13 cellular contexts compared by ENCODE assay signal in genomic region chr17:55722016-55722706, GRCh38. TPM values are rescaled to one million over a fixed set of nuclear protein-coding genes. Genes with fewer than 3 reads are reported as not detected.
DNase-seq lines count a peak whose midpoint lies in the region; ATAC-seq, FAIRE-seq and TF ChIP-seq lines count a peak whose summit lies in the region.
"Had no signal": no experiment of that assay in that cellular context is flagged by ENCODE, and none has a peak within 500 bp of the region (broad histone marks: within the 10 kb centered on the region; RNA-seq: fewer than 3 reads in every experiment).

No MANE protein-coding gene starts in this region.

- H3K4me3 Mint-ChIP-seq in GM23338 = peak overlapping the region; percentile 60; the same call in 1 of the 3 replicates
- H3K4me3 Mint-ChIP-seq: activated T-cell treated with anti-CD3 and anti-CD28 coated beads, Interleukin-2, amount 50 U/mL, for 24 hours had no signal

- ATAC-seq in GM23338 (no peak), HG02884 (IDR thresholded peaks at IDR 0.05; ENCODE audit: unreplicated experiment) (no peak)

- no peaks in the 10 kb centered on the region for H4K20me1 ChIP-seq in GM23338 (replicated peaks; ENCODE audit: insufficient read depth)

- intact Hi-C loops in kidney (cut with DNase I) = no loop called here

- H3K27ac ChIP-seq in GM23338 (ENCODE audit: low read depth) (no peak overlapping the region), kidney (ENCODE audit: low read depth in 2 of 2, low read length in 2 of 2) (no peak overlapping the region)

- H3K4me2 ChIP-seq in GM23338 (peak overlapping the region; percentile 62; the same call in 1 of the 2 replicates), skeletal muscle satellite cell (ENCODE audit: low read length) (peak overlapping the region; percentile 86)

- peaks cover 3% of the 10 kb centered on the region for H3K27me3 Mint-ChIP-seq in GM23338 (ENCODE audit: insufficient read depth, low read depth, poor library complexity)

- no peaks in the 10 kb centered on the region for H3K36me3 Mint-ChIP-seq in GM23338 (ENCODE audit: low read depth)

- FAIRE-seq in kidney (lab: Jason Lieb, UNC) = no peak
- FAIRE-seq: H54 had no signal

- no peaks in the 10 kb centered on the region for H3K79me2 ChIP-seq in GM23338 (replicated peaks; ENCODE audit: insufficient read depth)

- no peaks in the 10 kb centered on the region for H3K9me3 Mint-ChIP-seq in GM23338
- H3K9me3 Mint-ChIP-seq: activated T-cell treated with anti-CD3 and anti-CD28 coated beads, Interleukin-2, amount 50 U/mL, for 24 hours had no signal

- H3K9ac ChIP-seq in kidney (ENCODE audit: low read length in 2 of 2) (no peak overlapping the region), skeletal muscle satellite cell (ENCODE audit: low read depth, low read length) (peak overlapping the region; percentile 34)

- TF ChIP-seq CTCF in GM23338 (conservative IDR thresholded peaks at IDR 0.05; ENCODE audit: low read depth in 2 of 2) (no peak), cardiac fibroblast (IDR thresholded peaks at IDR 0.05; ENCODE audit: low read depth, low read length) (no peak), kidney (IDR thresholded peaks at IDR 0.05; ENCODE audit: borderline replicate concordance, extremely low read depth, insufficient read depth) (no peak)

- no peaks in the 10 kb centered on the region for H3K36me3 ChIP-seq in GM23338 (ENCODE audit: insufficient read depth)
- H3K36me3 ChIP-seq in kidney (ENCODE audit: control insufficient read depth in 1 of 2, insufficient read depth in 2 of 2, low read length in 2 of 2) = no peaks in the 10 kb centered on the region
- H3K36me3 ChIP-seq in skeletal muscle satellite cell (ENCODE audit: insufficient read depth, low read length) = no peaks in the 10 kb centered on the region

- no peaks in the 10 kb centered on the region for H3K9me2 ChIP-seq in GM23338 (ENCODE audit: insufficient read depth)

- no peak overlapping the region for H3K27ac Mint-ChIP-seq in GM23338
- H3K27ac Mint-ChIP-seq: activated T-cell treated with anti-CD3 and anti-CD28 coated beads, Interleukin-2, amount 50 U/mL, for 24 hours had no signal

- DNase-seq in GM23338 (ENCODE audit: low spot score) = no peak
- peak in 1 of 2 donors; percentile 39 for DNase-seq in cardiac fibroblast (ENCODE audit: low read depth in 2 of 2)
- DNase-seq in kidney = no peak
- DNase-seq in NCI-H128 (lab: John Stamatoyannopoulos, UW; ENCODE audit: unreplicated experiment) = no peak
- DNase-seq in Ammon's horn (ENCODE audit: low spot score) = no peak
- DNase-seq in HT-29 (ENCODE audit: low spot score) = no peak
- DNase-seq: activated T-cell treated with anti-CD3 and anti-CD28 coated beads, Interleukin-2, amount 50 U/mL, for 24 hours; cortex of kidney; DMS79 treated with DMSO at 0.1 percent for 48 hours; NCI-H1436 had no signal

- no peaks in the 10 kb centered on the region for H3K27me3 ChIP-seq in GM23338 (ENCODE audit: insufficient read depth)
- no peaks in the 10 kb centered on the region for H3K27me3 ChIP-seq in skeletal muscle satellite cell (ENCODE audit: control insufficient read depth, insufficient read depth, low read length)

- peaks cover 34% of the 10 kb centered on the region for H3K4me1 Mint-ChIP-seq in GM23338

- H3K4me3 ChIP-seq in GM23338 = peak overlapping the region; percentile 42
- H3K4me3 ChIP-seq in cardiac fibroblast (replicated peaks in 1 of 2; ENCODE audit: low read depth in 2 of 2, low read length in 2 of 2) = peak overlapping the region; percentile 16 to 41
- peak overlapping the region; percentile 40 to 60 for H3K4me3 ChIP-seq in kidney (ENCODE audit: low read length in 2 of 2)
- H3K4me3 ChIP-seq in skeletal muscle satellite cell (ENCODE audit: low read length) = peak overlapping the region; percentile 62

- H2AFZ ChIP-seq in GM23338 = peak overlapping the region; percentile 86; the same call in 1 of the 2 replicates

- H3F3A ChIP-seq in GM23338 (replicated peaks; ENCODE audit: low read depth) = no peaks in the 10 kb centered on the region

- H3K9me3 ChIP-seq in kidney (ENCODE audit: control insufficient read depth in 1 of 2, low read length in 2 of 2) (no peaks in the 10 kb centered on the region), skeletal muscle satellite cell (replicated peaks; ENCODE audit: low read length) (no peaks in the 10 kb centered on the region)

- H3K4me1 ChIP-seq in GM23338 (ENCODE audit: insufficient read depth) = peaks cover 25% of the 10 kb centered on the region
- H3K4me1 ChIP-seq in kidney (ENCODE audit: control insufficient read depth in 1 of 2, insufficient read depth in 1 of 2, low read depth in 1 of 2, low read length in 2 of 2) = no peaks in the 10 kb centered on the region
- H3K4me1 ChIP-seq in skeletal muscle satellite cell (ENCODE audit: control insufficient read depth, insufficient read depth, low read length) = peaks cover 36% of the 10 kb centered on the region

TF ChIP-seq in GM23338, 12 proteins besides CTCF, POLR2A, EP300 and RAD21 (continues in another document):
- TF ChIP-seq ZNF331 (CRISPR knock-in tag; IDR thresholded peaks at IDR 0.05; ENCODE audit: low read depth) (no peak), REST (IDR thresholded peaks at IDR 0.05; ENCODE audit: unreplicated experiment) (no peak), JUNB (IDR thresholded peaks at IDR 0.05; ENCODE audit: unreplicated experiment) (no peak), EZH2 (IDR thresholded peaks at IDR 0.05; ENCODE audit: low read depth, unreplicated experiment) (no peak)

RNA-seq across cellular contexts. Expression of gene TMEM100, which starts 0.5 kb away (rescaled TPM):
- total RNA-seq in GM23338 (2014; rRNA removed; shearing (Covaris generic)) = 0.10 TPM in 1 of 2 replicates, not detected in the other
- polyA plus RNA-seq in GM23338 (2016; fragmentation: Nextera tagmentation; extraction: Ambion mirVana) = 0.52 and 0.73 TPM in 2 replicates
- 7.2 TPM for total RNA-seq in kidney
- polyA plus RNA-seq in kidney (ENCODE audit: insufficient read depth, low read depth, low replicate concordance) = 0.67 TPM
- 6.3 and 13.3 TPM in 2 replicates for total RNA-seq in skeletal muscle satellite cell (2012; rRNA removed)
- total RNA-seq in HT-29 (2014; rRNA removed; shearing (Covaris generic)) = not detected in 2 replicates

RNA-seq across cellular contexts. Expression of gene PCTP, which starts 28.7 kb away (rescaled TPM):
- 12.3 and 18.0 TPM in 2 replicates for total RNA-seq in GM23338 (2014; rRNA removed; shearing (Covaris generic))
- polyA plus RNA-seq in GM23338 (2016; fragmentation: Nextera tagmentation; extraction: Ambion mirVana) = 6.4 and 6.9 TPM in 2 replicates
- 18.7 TPM for total RNA-seq in kidney
- 39.2 TPM for polyA plus RNA-seq in kidney (ENCODE audit: insufficient read depth, low read depth, low replicate concordance)
- total RNA-seq in skeletal muscle satellite cell (2012; rRNA removed) = 13.7 and 16.8 TPM in 2 replicates
- 11.2 and 13.5 TPM in 2 replicates for total RNA-seq in HT-29 (2014; rRNA removed; shearing (Covaris generic))
